In the genomic region with DNA sequence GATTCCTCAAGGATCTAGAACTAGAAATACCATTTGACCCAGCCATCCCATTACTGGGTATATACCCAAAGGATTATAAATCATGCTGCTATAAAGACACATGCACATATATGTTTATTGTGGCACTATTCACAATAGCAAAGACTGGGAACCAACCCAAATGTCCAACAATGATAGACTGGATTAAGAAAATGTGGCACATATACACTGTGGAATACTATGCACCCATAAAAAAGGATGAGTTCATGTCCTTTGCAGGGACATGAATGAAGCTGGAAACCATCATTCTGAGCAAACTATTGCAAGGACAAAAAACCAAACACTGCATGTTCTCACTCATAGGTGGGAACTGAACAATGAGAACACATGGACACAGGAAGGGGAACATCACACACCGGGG, we compare ENCODE assay signal across 2 cellular contexts. TPM values are rescaled to one million over a fixed set of nuclear protein-coding genes. Genes with fewer than 3 reads are reported as not detected.
"Had no signal": no experiment of that assay in that cellular context is flagged by ENCODE, and none has a peak within 500 bp of the region (broad histone marks: within the 10 kb centered on the region; RNA-seq: fewer than 3 reads in every experiment).

No MANE protein-coding gene starts in this region.

RNA-seq across cellular contexts. Expression of a gene that starts 36.1 kb away (rescaled TPM):
- total RNA-seq: G401, GM12878 had no signal
- polyA plus RNA-seq: GM12878 had no signal
